Comparison of ENCODE assay signal across 8 cellular contexts in genomic region chr1:91021686-91022517, GRCh38. TPM values are rescaled to one million over a fixed set of nuclear protein-coding genes. Genes with fewer than 3 reads are reported as not detected.
A peak's percentile ranks its signal among the peaks of the same experiment; 100 is the strongest.
DNase-seq lines count a peak whose midpoint lies in the region; ATAC-seq, FAIRE-seq and TF ChIP-seq lines count a peak whose summit lies in the region.

Gene ZNF644, minus strand, starts transcription at chr1:91022035. Its CDS starts 39,682 bp downstream, at chr1:90982353.

- no peak for TF ChIP-seq CTCF in right atrium auricular region (IDR thresholded peaks at IDR 0.05)

- H3K4me1 ChIP-seq in right atrium auricular region, result peaks cover 0 to 48% of the 10 kb centered on the region in 2 donors

- no peaks in the 10 kb centered on the region for H3K9me3 ChIP-seq in right atrium auricular region

- DNase-seq in NCI-H1694 treated with DMSO at 0.1 percent for 48 hours (lab: John Stamatoyannopoulos, UW), result peak; percentile 85
- peak; percentile 67 to 96 (median 84) for DNase-seq in T-helper 2 cell
- peak; percentile 94 for DNase-seq in right atrium auricular region (ENCODE audit: low spot score)
- DNase-seq in pulmonary artery endothelial cell (ENCODE audit: low read depth, low spot score), result peak; percentile 32
- DNase-seq in urothelium cell line (ENCODE audit: low spot score), result peak; percentile 92

- H3K27ac ChIP-seq in angular gyrus (ENCODE audit: low read depth, low read length), result peak within 1 kb of the TSS; percentile 99
- peak within 1 kb of the TSS; percentile 100 for H3K27ac ChIP-seq in right atrium auricular region

- ATAC-seq in GM18502 (IDR thresholded peaks at IDR 0.05; ENCODE audit: poor library complexity, unreplicated experiment), result peak; percentile 81
- peak; percentile 75 for ATAC-seq in HG02938 (IDR thresholded peaks at IDR 0.05; ENCODE audit: unreplicated experiment)

- peak; percentile 68 for FAIRE-seq in urothelium cell line (lab: Jason Lieb, UNC)

- no peaks in the 10 kb centered on the region for H3K27me3 ChIP-seq in right atrium auricular region

- peak within 1 kb of the TSS; percentile 97 to 98 for H3K4me3 ChIP-seq in right atrium auricular region

- H3K36me3 ChIP-seq in right atrium auricular region, result peaks cover 3% of the 10 kb centered on the region

RNA-seq across cellular contexts. Expression of gene ZNF644, which starts in this region (rescaled TPM):
- total RNA-seq in right atrium auricular region, result 10 to 100 TPM; 24.9 to 34.4 TPM
- total RNA-seq in pulmonary artery endothelial cell, result 47.5 and 48.3 TPM in 2 replicates

Comparison
In these comparisons a context has a peak if more than half of its experiments do, and no peak if none do; other contexts are left out.
1. Peak in every context shown above with its lines: DNase-seq, ATAC-seq, H3K4me3 ChIP-seq and H3K27ac ChIP-seq.
2. DNase-seq: peak in every context shown above with its lines; median percentile 94 in right atrium auricular region; 92 in urothelium cell line; 85 in NCI-H1694 treated with DMSO at 0.1 percent for 48 hours; 84 in T-helper 2 cell; 32 in pulmonary artery endothelial cell.